8 cellular contexts compared by ENCODE assay signal in the genomic region with DNA sequence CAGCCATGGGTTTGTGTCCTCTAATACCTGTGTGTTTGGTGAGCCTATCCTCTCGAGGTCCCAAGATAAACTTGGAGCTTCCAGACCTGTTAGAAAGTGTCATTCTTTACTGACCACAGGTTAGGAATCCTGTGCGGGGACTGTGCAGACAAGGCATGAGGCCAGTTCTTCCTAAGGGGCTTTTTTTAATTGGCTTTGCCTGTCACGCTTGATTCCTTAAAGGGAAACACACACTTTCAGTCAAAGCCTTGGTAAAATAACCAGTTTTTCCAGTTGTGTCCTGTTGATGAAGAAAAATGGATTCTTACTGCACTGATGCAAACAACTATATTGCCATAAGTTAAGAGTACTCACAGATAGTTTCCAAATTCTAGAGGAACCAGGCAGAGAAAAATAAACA.
DNase-seq lines count a peak whose midpoint lies in the region; TF ChIP-seq lines count a peak whose summit lies in the region.
"Not testable (repeated sequence)": the region's sequence is repeated elsewhere in the genome, so short reads cannot be mapped to it uniquely, and the experiment has no call there.

No MANE protein-coding gene starts in this region.

- not testable (repeated sequence) for H3K27me3 ChIP-seq in A673 (replicated peaks; ENCODE audit: insufficient read depth, low read depth, low read length, poor library complexity); WERI-Rb-1 (ENCODE audit: insufficient read depth, low read depth, severe bottlenecking); mammary epithelial cell (ENCODE audit: insufficient read depth, low read length); thyroid gland

- H3K79me2 ChIP-seq in mammary epithelial cell (ENCODE audit: insufficient read depth, low read length), result not testable (repeated sequence)

- BruUV-seq in A673 (replicated peaks; lab: Mats Ljungman, UMichigan); mammary epithelial cell (replicated peaks; lab: Mats Ljungman, UMichigan): not testable (repeated sequence)

- intact Hi-C loops in A673 (cut with micrococcal nuclease; ENCODE audit: unreplicated experiment); mammary epithelial cell (cut with micrococcal nuclease); thyroid gland (cut with DNase I): not testable (repeated sequence)

- in situ Hi-C loops in mammary epithelial cell (cut with MboI; ENCODE audit: low sequenced_read_pairs in 2 of 2), result not testable (repeated sequence)

- not testable (repeated sequence) for H3K4me3 ChIP-seq in A673 (ENCODE audit: low read depth, low read length, poor library complexity, severe bottlenecking); WERI-Rb-1 (ENCODE audit: low read depth, low read length); mammary epithelial cell (replicated peaks in 1 of 3; ENCODE audit: insufficient read depth in 1 of 3, low read depth in 2 of 3, low read length in 3 of 3); thyroid gland (replicated peaks in 1 of 3)

- 8% methylated on average over 3 of the region's 3 CpGs for WGBS in mammary epithelial cell (ENCODE audit: low coverage, missing lambda C conversion rate)
- 37% methylated on average over 3 of the region's 3 CpGs for WGBS in thyroid gland, 2 donors

- H3K27ac ChIP-seq in A673 (ENCODE audit: low read depth, low read length, poor library complexity, severe bottlenecking); WERI-Rb-1; mammary epithelial cell (ENCODE audit: insufficient read depth, low read depth, low read length); thyroid gland: not testable (repeated sequence)

- not testable (repeated sequence) for H3K9me3 ChIP-seq in A673 (ENCODE audit: low read depth, low read length, poor library complexity, severe bottlenecking); WERI-Rb-1 (ENCODE audit: severe bottlenecking); mammary epithelial cell (replicated peaks; ENCODE audit: insufficient read depth, low read length); thyroid gland

- peak overlapping the region; percentile 57 for H2AFZ ChIP-seq in mammary epithelial cell (ENCODE audit: low read depth, low read length)

- DNase-seq in A673 (ENCODE audit: low spot score) (peak; percentile 27), EH (ENCODE audit: low read depth) (peak; percentile 33), HT-29 (ENCODE audit: low spot score) (peak; percentile 59), NCI-H748 (lab: John Stamatoyannopoulos, UW; ENCODE audit: unreplicated experiment) (peak; percentile 56), WERI-Rb-1 (peak; percentile 45), mammary epithelial cell (peak; percentile 27), glomerular visceral epithelial cell (ENCODE audit: extremely low spot score) (peak; percentile 21), thyroid gland (peak; percentile 12 to 29)

- dilution Hi-C loops in mammary epithelial cell (cut with HindIII; ENCODE audit: low sequenced_read_pairs), result loop anchor here (5.0 kb wide), 1 partner anchor 43 kb away; no protein-coding TSS in a partner anchor

- H4K20me1 ChIP-seq in mammary epithelial cell (ENCODE audit: insufficient read depth, low read length), result not testable (repeated sequence)

- CTCF ChIA-PET in A673 (lab: Charles Lee), result interaction anchor here (0.6 kb wide), 1 partner anchor 115 kb away, joined by 7 read pairs; no protein-coding TSS in a partner anchor
- CTCF ChIA-PET in mammary epithelial cell (lab: Charles Lee; ENCODE audit: low non-redundant PET), result not testable (repeated sequence)

- H3K4me1 ChIP-seq in A673 (ENCODE audit: insufficient read depth, low read length, poor library complexity, severe bottlenecking); mammary epithelial cell (ENCODE audit: insufficient read depth, low read length); thyroid gland: not testable (repeated sequence)

- H3K4me2 ChIP-seq in mammary epithelial cell (ENCODE audit: insufficient read depth, low read depth, low read length), result peak overlapping the region; percentile 53

- H3K9ac ChIP-seq in mammary epithelial cell (ENCODE audit: insufficient read depth, low read length), result not testable (repeated sequence)

- POLR2A ChIA-PET in A673 (lab: Charles Lee; ENCODE audit: low non-redundant PET), result not testable (repeated sequence)

- not testable (repeated sequence) for TF ChIP-seq POLR2A in thyroid gland (IDR thresholded peaks at IDR 0.05)

- not testable (repeated sequence) for TF ChIP-seq CTCF in A673 (conservative IDR thresholded peaks at IDR 0.05; ENCODE audit: low read depth, low read length); WERI-Rb-1 (IDR thresholded peaks at IDR 0.05; ENCODE audit: low read depth, low read length); mammary epithelial cell (conservative IDR thresholded peaks at IDR 0.05 in 1 of 2, IDR thresholded peaks at IDR 0.05 in 1 of 2; ENCODE audit: extremely low read depth in 1 of 2, insufficient read depth in 1 of 2, low read depth in 1 of 2, low read length in 2 of 2); thyroid gland (IDR thresholded peaks at IDR 0.05)

- H3K36me3 ChIP-seq in A673 (ENCODE audit: insufficient read depth, low read length, poor library complexity, severe bottlenecking); WERI-Rb-1; mammary epithelial cell (ENCODE audit: insufficient read depth, low read length); thyroid gland: not testable (repeated sequence)
